33 cellular contexts compared by ENCODE assay signal in genomic region chr7:303425-303824, GRCh38. TPM values are rescaled to one million over a fixed set of nuclear protein-coding genes. Genes with fewer than 3 reads are reported as not detected.
"Had no signal": no experiment of that assay in that cellular context is flagged by ENCODE, and none has a peak within 500 bp of the region (broad histone marks: within the 10 kb centered on the region; RNA-seq: fewer than 3 reads in every experiment).

No MANE protein-coding gene starts in this region.

- H3K9me3 ChIP-seq: ascending aorta, body of pancreas, SJSA1 had no signal

- H3K27ac ChIP-seq: ascending aorta, body of pancreas, SJSA1 had no signal

- ATAC-seq: activated naive CD4-positive, alpha-beta T cell treated with anti-CD3 and anti-CD28 coated beads, Interleukin-2, amount 50 U/mL, for 72 hours; activated naive CD8-positive, alpha-beta T cell treated with anti-CD3 and anti-CD28 coated beads, Interleukin-2, amount 50 U/mL, for 24 hours; activated T-cell treated with anti-CD3 and anti-CD28 coated beads, Interleukin-2, amount 50 U/mL, for 72 hours; body of pancreas; Panc1; SK-N-SH treated with all-trans-retinoic acid at 6 μM for 48 hours; T-helper 17 cell had no signal

- H3K27me3 ChIP-seq: ascending aorta, body of pancreas, SJSA1 had no signal

- H3K4me1 ChIP-seq: ascending aorta, body of pancreas, SJSA1 had no signal

- H3K4me3 ChIP-seq: ascending aorta, body of pancreas, SJSA1 had no signal

- H3K36me3 ChIP-seq: ascending aorta, SJSA1 had no signal

- DNase-seq: activated B cell treated with CpG ODN at 0.5 μM for 24 hours; activated CD4-positive, alpha-beta memory T cell treated with anti-CD3 and anti-CD28 coated beads for 36 hours; activated CD4-positive, alpha-beta T cell treated with anti-CD3 and anti-CD28 coated beads for 1 hour; activated CD4-positive, alpha-beta T cell treated with anti-CD3 and anti-CD28 coated beads, Interleukin-2, amount 10 ng/mL, durations not matched to agents 24 days and 14 days; activated CD8-positive, alpha-beta memory T cell treated with anti-CD3 and anti-CD28 coated beads for 24 hours; activated naive CD4-positive, alpha-beta T cell; activated naive CD8-positive, alpha-beta T cell treated with anti-CD3 and anti-CD28 coated beads, Interleukin-2, amount 50 U/mL, for 24 hours; activated T-cell treated with anti-CD3 and anti-CD28 coated beads, Interleukin-2, amount 50 U/mL, for 72 hours; amniotic stem cell; body of pancreas; KG1; NCI-H1048; NCI-H146; NCI-H187 treated with DMSO at 0.1 percent for 48 hours; NCI-H345; NCI-H510A; NCI-H69; NK-92 treated with Interleukin-12 subunit alpha and Interleukin-12 subunit beta, amount 100 ng/mL, for 24 hours; OCI-M1; RPMI8226; SHP77; T-helper 17 cell; T-helper 9 cell had no signal

RNA-seq across cellular contexts. Expression of gene FOXL3, which starts 13.5 kb away (rescaled TPM):
- total RNA-seq: activated B cell treated with CpG ODN at 0.5 μM for 24 hours; activated CD4-positive, alpha-beta memory T cell treated with anti-CD3 and anti-CD28 coated beads for 36 hours; activated CD4-positive, alpha-beta T cell treated with anti-CD3 and anti-CD28 coated beads, Interleukin-2, amount 10 ng/mL, durations not matched to agents 24 days and 14 days; activated naive CD4-positive, alpha-beta T cell treated with anti-CD3 and anti-CD28 coated beads, Interleukin-2, amount 50 U/mL, for 72 hours; activated T-cell treated with anti-CD3 and anti-CD28 coated beads, Interleukin-2, amount 50 U/mL, for 72 hours; activated T-helper 2 cell treated with anti-CD3 and anti-CD28 coated beads, Interferon-gamma antibody, Interleukin-2, Interleukin-4, amounts not matched to agents 10 μg/mL and 5 μg/mL and 100 μg/mL, durations not matched to agents 14 hours and 24 hours and 36 hours; ascending aorta; body of pancreas; bronchial epithelial cell; LHCN-M2; M059J; SJSA1; T-helper 17 cell had no signal
- polyA plus RNA-seq: IgD-negative memory B cell had no signal
